1 cellular context compared by ENCODE assay signal in the genomic region with DNA sequence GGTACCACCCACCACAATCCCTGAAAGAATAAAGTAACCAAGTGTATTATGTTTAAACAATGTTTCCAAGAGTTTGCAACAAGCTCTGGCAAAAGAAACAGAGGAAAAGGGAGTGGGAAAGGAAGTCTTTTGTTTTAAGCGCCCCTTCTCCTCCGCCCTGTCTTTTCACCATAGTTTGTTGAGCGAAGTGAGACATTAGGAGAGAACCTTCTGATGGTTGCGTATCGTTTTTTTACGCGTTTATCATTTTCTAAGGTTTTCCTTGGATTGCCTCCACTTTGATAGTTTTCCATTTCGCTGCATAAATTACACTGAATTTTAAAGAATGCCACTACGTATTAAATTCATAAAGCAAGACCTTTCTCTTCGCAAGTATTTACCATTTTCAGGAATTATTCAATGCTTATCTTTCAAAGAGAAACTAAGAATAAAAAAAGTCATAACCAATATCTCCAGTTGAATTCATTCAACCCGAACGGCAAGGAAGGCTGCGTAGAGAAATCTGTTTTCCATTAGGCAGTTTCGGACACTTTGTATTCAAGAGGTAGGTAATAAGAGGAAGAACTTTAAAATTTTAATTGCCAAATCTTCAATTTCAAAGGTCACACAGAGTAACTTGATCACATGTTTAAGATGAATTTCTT.
TF ChIP-seq lines count a peak whose summit lies in the region.

No MANE protein-coding gene starts in this region.

TF ChIP-seq in HEK293, 187 proteins besides CTCF, POLR2A, EP300 and RAD21 (continued from another document):
- TF ChIP-seq, protein P1, sequence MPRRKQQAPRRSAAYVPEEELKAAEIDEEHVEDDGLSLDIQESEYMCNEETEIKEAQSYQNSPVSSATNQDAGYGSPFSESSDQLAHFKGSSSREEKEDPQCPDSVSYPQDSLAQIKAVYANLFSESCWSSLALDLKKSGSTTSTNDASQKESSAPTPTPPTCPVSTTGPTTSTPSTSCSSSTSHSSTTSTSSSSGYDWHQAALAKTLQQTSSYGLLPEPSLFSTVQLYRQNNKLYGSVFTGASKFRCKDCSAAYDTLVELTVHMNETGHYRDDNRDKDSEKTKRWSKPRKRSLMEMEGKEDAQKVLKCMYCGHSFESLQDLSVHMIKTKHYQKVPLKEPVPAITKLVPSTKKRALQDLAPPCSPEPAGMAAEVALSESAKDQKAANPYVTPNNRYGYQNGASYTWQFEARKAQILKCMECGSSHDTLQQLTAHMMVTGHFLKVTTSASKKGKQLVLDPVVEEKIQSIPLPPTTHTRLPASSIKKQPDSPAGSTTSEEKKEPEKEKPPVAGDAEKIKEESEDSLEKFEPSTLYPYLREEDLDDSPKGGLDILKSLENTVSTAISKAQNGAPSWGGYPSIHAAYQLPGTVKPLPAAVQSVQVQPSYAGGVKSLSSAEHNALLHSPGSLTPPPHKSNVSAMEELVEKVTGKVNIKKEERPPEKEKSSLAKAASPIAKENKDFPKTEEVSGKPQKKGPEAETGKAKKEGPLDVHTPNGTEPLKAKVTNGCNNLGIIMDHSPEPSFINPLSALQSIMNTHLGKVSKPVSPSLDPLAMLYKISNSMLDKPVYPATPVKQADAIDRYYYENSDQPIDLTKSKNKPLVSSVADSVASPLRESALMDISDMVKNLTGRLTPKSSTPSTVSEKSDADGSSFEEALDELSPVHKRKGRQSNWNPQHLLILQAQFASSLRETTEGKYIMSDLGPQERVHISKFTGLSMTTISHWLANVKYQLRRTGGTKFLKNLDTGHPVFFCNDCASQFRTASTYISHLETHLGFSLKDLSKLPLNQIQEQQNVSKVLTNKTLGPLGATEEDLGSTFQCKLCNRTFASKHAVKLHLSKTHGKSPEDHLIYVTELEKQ (tag by site-specific recombination; IDR thresholded peaks at IDR 0.05; ENCODE audit: borderline replicate concordance) = no peak
- TF ChIP-seq ZNF707 (tag by site-specific recombination; IDR thresholded peaks at IDR 0.05) (no peak), IKZF3 (tag by site-specific recombination; IDR thresholded peaks at IDR 0.05) (peak; percentile 40; the same call in 1 of the 2 replicates)
